In genomic region chr1:33328817-33329216, GRCh38 we compare ENCODE assay signal across 27 cellular contexts. TPM values are rescaled to one million over a fixed set of nuclear protein-coding genes. Genes with fewer than 3 reads are reported as not detected.
DNase-seq lines count a peak whose midpoint lies in the region; ATAC-seq and TF ChIP-seq lines count a peak whose summit lies in the region.
"Had no signal": no experiment of that assay in that cellular context is flagged by ENCODE, and none has a peak within 500 bp of the region (broad histone marks: within the 10 kb centered on the region; RNA-seq: fewer than 3 reads in every experiment).

No MANE protein-coding gene starts in this region.

- no peaks in the 10 kb centered on the region for H3K9me2 ChIP-seq in Karpas-422 (replicated peaks; ENCODE audit: insufficient read depth, low read length)
- H3K9me2 ChIP-seq: SK-N-SH had no signal

- H3K4me3 ChIP-seq in ACC112 (ENCODE audit: low read depth, low read length) (no peak overlapping the region), ascending aorta (no peak overlapping the region), fibroblast of lung (replicated peaks in 1 of 4; ENCODE audit: control extremely low read depth in 1 of 4, insufficient read depth in 1 of 4, low read depth in 3 of 4, low read length in 4 of 4) (no peak overlapping the region), osteoblast (ENCODE audit: insufficient read depth, low read length) (no peak overlapping the region), Karpas-422 (ENCODE audit: low read length) (no peak overlapping the region)
- H3K4me3 ChIP-seq: A549, colonic mucosa, heart left ventricle, Peyer's patch, skin epidermis had no signal

- peaks cover 0 to 14% of the 10 kb centered on the region in 2 donors for H3K36me3 Mint-ChIP-seq in activated naive CD4-positive, alpha-beta T cell treated with anti-CD3 and anti-CD28 coated beads, Interleukin-2, amount 50 U/mL, for 72 hours
- H3K36me3 Mint-ChIP-seq: WTC11 had no signal

- H2AFZ ChIP-seq in ACC112 (ENCODE audit: low read length, unreplicated experiment) (no peak overlapping the region), fibroblast of lung (ENCODE audit: low read length) (no peak overlapping the region), osteoblast (ENCODE audit: low read length) (no peak overlapping the region), Karpas-422 (ENCODE audit: low read length) (no peak overlapping the region)

- peaks cover 79% of the 10 kb centered on the region for H3K36me3 ChIP-seq in ACC112 (ENCODE audit: insufficient read depth, low read length)
- H3K36me3 ChIP-seq in ascending aorta: peaks cover 93 to 95% of the 10 kb centered on the region in 2 donors
- peaks cover 64% of the 10 kb centered on the region for H3K36me3 ChIP-seq in fibroblast of lung (ENCODE audit: control insufficient read depth, insufficient read depth, low read length)
- H3K36me3 ChIP-seq in osteoblast (ENCODE audit: insufficient read depth, low read length): peaks cover 99% of the 10 kb centered on the region
- H3K36me3 ChIP-seq in Karpas-422 (ENCODE audit: insufficient read depth, low read length): peaks cover 34% of the 10 kb centered on the region

- intact Hi-C loops in ascending aorta (cut with DNase I): no loop called here

- H3K4me1 ChIP-seq in ACC112 (ENCODE audit: control insufficient read depth, insufficient read depth, low read length, unreplicated experiment) (peaks cover 57% of the 10 kb centered on the region), ascending aorta (peaks cover 17 to 39% of the 10 kb centered on the region in 2 donors), fibroblast of lung (ENCODE audit: control insufficient read depth, extremely low read depth, insufficient read depth, low read length) (peaks cover 49% of the 10 kb centered on the region), osteoblast (ENCODE audit: insufficient read depth, low read length) (peaks cover 45% of the 10 kb centered on the region), Karpas-422 (ENCODE audit: low read length) (no peaks in the 10 kb centered on the region)
- H3K4me1 ChIP-seq: A549, colonic mucosa had no signal

- no peaks in the 10 kb centered on the region for H3K27me3 ChIP-seq in ACC112 (ENCODE audit: insufficient read depth, low read length)
- H3K27me3 ChIP-seq in ascending aorta: no peaks in the 10 kb centered on the region
- H3K27me3 ChIP-seq in fibroblast of lung (ENCODE audit: control insufficient read depth, insufficient read depth, low read length): no peaks in the 10 kb centered on the region
- H3K27me3 ChIP-seq in osteoblast (ENCODE audit: insufficient read depth, low read length): no peaks in the 10 kb centered on the region
- H3K27me3 ChIP-seq in Karpas-422 (ENCODE audit: low read length): no peaks in the 10 kb centered on the region
- H3K27me3 ChIP-seq: colonic mucosa, heart left ventricle, Peyer's patch had no signal

- TF ChIP-seq CTCF in ascending aorta (IDR thresholded peaks at IDR 0.05) (no peak), fibroblast of lung (conservative IDR thresholded peaks at IDR 0.05 in 1 of 2, IDR thresholded peaks at IDR 0.05 in 1 of 2; ENCODE audit: low read depth in 1 of 2, low read length in 2 of 2) (no peak), osteoblast (IDR thresholded peaks at IDR 0.05; ENCODE audit: extremely low read depth, low read depth, low read length) (no peak)

- H4K20me1 ChIP-seq in fibroblast of lung (ENCODE audit: control insufficient read depth, extremely low read depth, insufficient read depth, low read length) (no peaks in the 10 kb centered on the region), osteoblast (ENCODE audit: insufficient read depth, low read length) (peaks cover 78% of the 10 kb centered on the region), Karpas-422 (ENCODE audit: insufficient read depth, low read depth, low read length) (peaks cover 14% of the 10 kb centered on the region; the same call in 1 of the 2 replicates)

- H3K27ac ChIP-seq in ACC112 (ENCODE audit: low read depth, low read length) (peak overlapping the region; percentile 76), ascending aorta (peak overlapping the region; percentile 25 to 26), fibroblast of lung (ENCODE audit: insufficient read depth, low read length) (peak overlapping the region; percentile 29), osteoblast (ENCODE audit: low read depth, low read length) (peak overlapping the region; percentile 65), Karpas-422 (ENCODE audit: low read length) (no peak overlapping the region)
- H3K27ac ChIP-seq: A549, C4-2B, colonic mucosa, Peyer's patch had no signal

- H3K27ac Mint-ChIP-seq in activated naive CD4-positive, alpha-beta T cell treated with anti-CD3 and anti-CD28 coated beads, Interleukin-2, amount 50 U/mL, for 72 hours: no peak overlapping the region
- H3K27ac Mint-ChIP-seq: activated CD4-positive, alpha-beta memory T cell treated with anti-CD3 and anti-CD28 coated beads for 36 hours; endodermal cell; WTC11 had no signal

- no peaks in the 10 kb centered on the region for H3K9me3 ChIP-seq in ascending aorta
- H3K9me3 ChIP-seq in fibroblast of lung (ENCODE audit: control insufficient read depth, insufficient read depth, low read depth, low read length): no peaks in the 10 kb centered on the region
- H3K9me3 ChIP-seq in osteoblast (ENCODE audit: low read depth, low read length): no peaks in the 10 kb centered on the region
- H3K9me3 ChIP-seq in Karpas-422 (ENCODE audit: low read length): no peaks in the 10 kb centered on the region
- H3K9me3 ChIP-seq: A549, colonic mucosa, heart left ventricle, Peyer's patch, SK-N-SH had no signal

- H3K9ac ChIP-seq in fibroblast of lung (ENCODE audit: insufficient read depth, low read length): no peak overlapping the region
- no peak overlapping the region for H3K9ac ChIP-seq in Karpas-422 (ENCODE audit: low read length)
- H3K9ac ChIP-seq: SK-N-SH had no signal

- H3K4me2 ChIP-seq in fibroblast of lung (ENCODE audit: extremely low read depth, insufficient read depth, low read length) (no peak overlapping the region), osteoblast (ENCODE audit: insufficient read depth, low read length) (no peak overlapping the region), Karpas-422 (ENCODE audit: low read depth, low read length, poor library complexity, severe bottlenecking) (no peak overlapping the region)
- H3K4me2 ChIP-seq: A549, SK-N-SH had no signal

- DNase-seq in ascending aorta (ENCODE audit: low spot score in 2 of 2) (no peak), fibroblast of lung (ENCODE audit: low read depth in 2 of 2) (no peak), osteoblast (ENCODE audit: insufficient read length, low spot score, missing footprints) (peak; percentile 27), Karpas-422 (no peak)
- DNase-seq in activated naive CD4-positive, alpha-beta T cell treated with anti-CD3 and anti-CD28 coated beads, Interleukin-2, amount 50 U/mL, for 72 hours (ENCODE audit: low spot score in 2 of 2): no peak
- DNase-seq: activated CD4-positive, alpha-beta memory T cell treated with anti-CD3 and anti-CD28 coated beads for 36 hours; activated gamma-delta T cell treated with Interleukin-2 at 50 U/mL for 16 hours; colonic mucosa; endodermal cell; Kasumi-1; natural killer cell; NCI-H1048; NCI-H446 treated with DMSO at 0.1 percent for 48 hours; NK-92 treated with Interleukin-12 subunit alpha and Interleukin-12 subunit beta, amount 100 ng/mL, for 24 hours; Peyer's patch; SK-N-SH; stimulated activated CD4-positive, alpha-beta T cell treated with anti-CD3 and anti-CD28 coated beads, Interleukin-4, amount 100 ng/mL, for 1 hour; stimulated activated naive CD8-positive, alpha-beta T cell treated with anti-CD3 and anti-CD28 coated beads, Interleukin-15, amount 100 ng/mL, for 72 hours had no signal

- H3K9me3 Mint-ChIP-seq in activated naive CD4-positive, alpha-beta T cell treated with anti-CD3 and anti-CD28 coated beads, Interleukin-2, amount 50 U/mL, for 72 hours: no peaks in the 10 kb centered on the region
- H3K9me3 Mint-ChIP-seq: activated CD4-positive, alpha-beta memory T cell treated with anti-CD3 and anti-CD28 coated beads for 36 hours; endodermal cell; natural killer cell; stimulated activated naive CD8-positive, alpha-beta T cell treated with anti-CD3 and anti-CD28 coated beads, Interleukin-15, amount 100 ng/mL, for 72 hours; WTC11 had no signal

- H3K79me2 ChIP-seq in ACC112 (ENCODE audit: control insufficient read depth, insufficient read depth, low read length, unreplicated experiment): peaks cover 63% of the 10 kb centered on the region
- H3K79me2 ChIP-seq in fibroblast of lung (ENCODE audit: control insufficient read depth, insufficient read depth, low read length): peaks cover 51% of the 10 kb centered on the region
- H3K79me2 ChIP-seq in osteoblast (ENCODE audit: insufficient read depth, low read length): peaks cover 63% of the 10 kb centered on the region
- H3K79me2 ChIP-seq in Karpas-422 (ENCODE audit: low read length): peaks cover 13% of the 10 kb centered on the region

- ATAC-seq in HG03280 (IDR thresholded peaks at IDR 0.05; ENCODE audit: unreplicated experiment) (no peak), GM18868 (IDR thresholded peaks at IDR 0.05; ENCODE audit: unreplicated experiment) (no peak)
- ATAC-seq in activated naive CD4-positive, alpha-beta T cell treated with anti-CD3 and anti-CD28 coated beads, Interleukin-2, amount 50 U/mL, for 72 hours: no peak
- ATAC-seq: A549; HCT116; stimulated activated naive CD8-positive, alpha-beta T cell treated with anti-CD3 and anti-CD28 coated beads, Interleukin-15, amount 100 ng/mL, for 72 hours; WTC11 had no signal

RNA-seq across cellular contexts. Expression of gene A3GALT2, which starts 7.9 kb away (rescaled TPM):
- total RNA-seq in ascending aorta: not detected
- not detected in 2 replicates for total RNA-seq in fibroblast of lung
- polyA plus RNA-seq in fibroblast of lung: not detected in 2 replicates
- polyA plus RNA-seq in fibroblast of lung (2012): not detected in 2 replicates
- not detected in 2 replicates for polyA minus RNA-seq in fibroblast of lung (ENCODE audit: low replicate concordance)
- total RNA-seq in osteoblast: under 0.01 TPM in 1 of 2 replicates, not detected in the other
- 0.47 TPM in 1 of 2 replicates, not detected in the other for total RNA-seq in Karpas-422 (2014; rRNA removed; shearing (Covaris generic); ENCODE audit: low replicate concordance)
- not detected for total RNA-seq in activated naive CD4-positive, alpha-beta T cell treated with anti-CD3 and anti-CD28 coated beads, Interleukin-2, amount 50 U/mL, for 72 hours
- total RNA-seq: activated CD4-positive, alpha-beta memory T cell treated with anti-CD3 and anti-CD28 coated beads for 36 hours; colonic mucosa; endodermal cell; natural killer cell; Peyer's patch; WTC11 had no signal
- polyA plus RNA-seq: A549, heart left ventricle had no signal
